1 cellular context compared by ENCODE assay signal in the genomic region with DNA sequence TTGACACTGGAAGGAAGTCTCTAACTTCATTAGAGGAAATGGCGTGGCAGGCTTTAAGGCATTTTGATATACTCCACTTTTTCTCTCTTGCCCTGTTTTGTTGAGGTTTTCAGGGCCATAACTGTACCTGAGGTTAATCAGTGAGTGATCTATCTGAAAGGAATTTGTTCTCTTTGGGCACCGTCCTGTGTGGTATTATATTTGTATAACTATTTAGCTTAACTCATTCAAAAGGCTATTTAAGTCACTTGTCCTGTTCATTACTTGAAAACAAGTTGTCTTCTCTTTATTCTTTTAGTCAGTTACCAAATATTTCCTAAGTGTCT.
TF ChIP-seq lines count a peak whose summit lies in the region.

No MANE protein-coding gene starts in this region.

TF ChIP-seq in HepG2, 621 proteins besides CTCF, POLR2A, EP300 and RAD21:
- TF ChIP-seq, protein P1, sequence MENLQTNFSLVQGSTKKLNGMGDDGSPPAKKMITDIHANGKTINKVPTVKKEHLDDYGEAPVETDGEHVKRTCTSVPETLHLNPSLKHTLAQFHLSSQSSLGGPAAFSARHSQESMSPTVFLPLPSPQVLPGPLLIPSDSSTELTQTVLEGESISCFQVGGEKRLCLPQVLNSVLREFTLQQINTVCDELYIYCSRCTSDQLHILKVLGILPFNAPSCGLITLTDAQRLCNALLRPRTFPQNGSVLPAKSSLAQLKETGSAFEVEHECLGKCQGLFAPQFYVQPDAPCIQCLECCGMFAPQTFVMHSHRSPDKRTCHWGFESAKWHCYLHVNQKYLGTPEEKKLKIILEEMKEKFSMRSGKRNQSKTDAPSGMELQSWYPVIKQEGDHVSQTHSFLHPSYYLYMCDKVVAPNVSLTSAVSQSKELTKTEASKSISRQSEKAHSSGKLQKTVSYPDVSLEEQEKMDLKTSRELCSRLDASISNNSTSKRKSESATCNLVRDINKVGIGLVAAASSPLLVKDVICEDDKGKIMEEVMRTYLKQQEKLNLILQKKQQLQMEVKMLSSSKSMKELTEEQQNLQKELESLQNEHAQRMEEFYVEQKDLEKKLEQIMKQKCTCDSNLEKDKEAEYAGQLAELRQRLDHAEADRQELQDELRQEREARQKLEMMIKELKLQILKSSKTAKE (CRISPR knock-in tag; IDR thresholded peaks at IDR 0.05; ENCODE audit: borderline replicate concordance) = peak; percentile 4; the same call in 1 of the 2 replicates
- TF ChIP-seq MTF2 (CRISPR knock-in tag; IDR thresholded peaks at IDR 0.05; ENCODE audit: borderline replicate concordance) = no peak
TF ChIP-seq in HepG2: peak in this region for 1.
